8 cellular contexts compared by ENCODE assay signal in genomic region chr1:67162954-67163353, GRCh38. TPM values are rescaled to one million over a fixed set of nuclear protein-coding genes. Genes with fewer than 3 reads are reported as not detected.
DNase-seq lines count a peak whose midpoint lies in the region; ATAC-seq, FAIRE-seq and TF ChIP-seq lines count a peak whose summit lies in the region.

No MANE protein-coding gene starts in this region.

- no peak for TF ChIP-seq CTCF in foreskin keratinocyte (conservative IDR thresholded peaks at IDR 0.05)

- TF ChIP-seq POLR2A in GM12891 (IDR thresholded peaks at IDR 0.05; ENCODE audit: low read depth, low read length) = no peak

- H3K27me3 ChIP-seq in foreskin keratinocyte = no peaks in the 10 kb centered on the region

- peak; percentile 52 to 58 for DNase-seq in SHP77 (lab: John Stamatoyannopoulos, UW)
- peak; percentile 97 to 99 for DNase-seq in foreskin keratinocyte
- no peak for DNase-seq in NCI-H1048 (lab: John Stamatoyannopoulos, UW)
- DNase-seq in germinal center (ENCODE audit: low spot score) = no peak
- no peak for DNase-seq in GM12891 (ENCODE audit: insufficient read length, low spot score)

- no peak for FAIRE-seq in GM12891 (lab: Jason Lieb, UNC)

- H3K27ac ChIP-seq in foreskin keratinocyte = peak overlapping the region; percentile 41

- ATAC-seq in GM18502 (IDR thresholded peaks at IDR 0.05; ENCODE audit: poor library complexity, unreplicated experiment) (peak; percentile 68), HG02588 (IDR thresholded peaks at IDR 0.05; ENCODE audit: unreplicated experiment) (peak; percentile 33), foreskin keratinocyte (peak; percentile 95), HG02571 (IDR thresholded peaks at IDR 0.05; ENCODE audit: unreplicated experiment) (no peak)

- peaks cover 15% of the 10 kb centered on the region for H3K4me1 ChIP-seq in foreskin keratinocyte

TF ChIP-seq in GM12891, 5 proteins besides CTCF, POLR2A, EP300 and RAD21:
- TF ChIP-seq SPI1 (IDR thresholded peaks at IDR 0.05; ENCODE audit: low read depth, low read length) = no peak
- TF ChIP-seq TAF1 (IDR thresholded peaks at IDR 0.05; ENCODE audit: low read depth, low read length) = no peak
- TF ChIP-seq POLR2AphosphoS5 (IDR thresholded peaks at IDR 0.05; ENCODE audit: low read depth, low read length) = no peak
- no peak for TF ChIP-seq PAX5 (IDR thresholded peaks at IDR 0.05; ENCODE audit: insufficient read depth, low read length, severe bottlenecking)
- TF ChIP-seq POU2F2 (IDR thresholded peaks at IDR 0.05; ENCODE audit: low read depth, low read length) = no peak

RNA-seq across cellular contexts. Expression of gene IL23R, which starts 3.3 kb away (rescaled TPM):
- total RNA-seq in foreskin keratinocyte = not detected in 2 replicates
- not detected in 2 replicates for polyA plus RNA-seq in foreskin keratinocyte
- polyA plus RNA-seq in GM12891 (2012; ENCODE audit: low read depth, missing spikeins) = 1.1 TPM

RNA-seq across cellular contexts. Expression of gene C1orf141, which starts 28.2 kb away (rescaled TPM):
- not detected in 2 replicates for total RNA-seq in foreskin keratinocyte
- polyA plus RNA-seq in foreskin keratinocyte = not detected in 2 replicates
- not detected for polyA plus RNA-seq in GM12891 (2012; ENCODE audit: low read depth, missing spikeins)

Comparison
In these comparisons a context has a peak if more than half of its experiments do, and no peak if none do; other contexts are left out.
1. DNase-seq: peak in SHP77 (2 of 2) and foreskin keratinocyte (2 of 2); none in NCI-H1048 (single experiment), germinal center (single experiment) and GM12891 (single experiment).